Comparison of ENCODE assay signal across 17 cellular contexts in the genomic region with DNA sequence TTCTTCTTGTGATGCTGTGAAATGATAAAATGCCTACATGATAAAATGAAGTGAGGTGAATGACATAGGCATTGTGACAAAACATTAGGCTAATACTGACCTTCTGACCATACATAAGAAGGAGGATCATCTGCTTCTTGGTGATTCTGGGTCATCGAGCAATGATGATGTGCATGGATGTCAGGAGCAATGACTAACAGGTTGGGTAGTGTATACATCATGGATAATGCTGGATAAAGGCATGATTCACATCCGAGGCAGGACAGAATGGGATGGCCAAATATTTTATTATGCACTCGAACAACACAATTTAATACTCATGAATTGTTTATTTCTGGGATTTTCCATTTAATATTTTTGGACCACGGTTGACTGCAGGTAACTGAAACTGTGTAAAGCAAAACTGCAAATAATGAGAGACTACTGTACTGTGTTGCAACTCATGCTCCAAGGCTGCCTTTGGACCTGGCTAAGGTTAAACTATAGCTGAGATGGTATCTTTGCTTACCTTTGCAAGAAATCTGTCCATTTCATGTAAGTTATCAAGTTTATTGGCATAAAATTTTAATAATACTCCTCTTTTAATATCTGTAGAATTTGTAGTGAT. TPM values are rescaled to one million over a fixed set of nuclear protein-coding genes. Genes with fewer than 3 reads are reported as not detected.
DNase-seq lines count a peak whose midpoint lies in the region; ATAC-seq, FAIRE-seq and TF ChIP-seq lines count a peak whose summit lies in the region.
"Had no signal": no experiment of that assay in that cellular context is flagged by ENCODE, and none has a peak within 500 bp of the region (broad histone marks: within the 10 kb centered on the region; RNA-seq: fewer than 3 reads in every experiment).

No MANE protein-coding gene starts in this region.

- H3K4me3 Mint-ChIP-seq in astrocyte (ENCODE audit: unreplicated experiment), result no peak overlapping the region
- H3K4me3 Mint-ChIP-seq: CD4-positive, alpha-beta memory T cell had no signal

- no peak overlapping the region for H3K4me3 ChIP-seq in astrocyte (ENCODE audit: insufficient read depth, low read depth, low read length)
- H3K4me3 ChIP-seq: PC-9 had no signal

- H3K9me3 Mint-ChIP-seq in astrocyte (ENCODE audit: unreplicated experiment), result no peaks in the 10 kb centered on the region

- no peaks in the 10 kb centered on the region for H3K4me1 ChIP-seq in astrocyte (ENCODE audit: insufficient read depth, low read length)
- H3K4me1 ChIP-seq: BE2C had no signal

- H3K27me3 Mint-ChIP-seq in astrocyte (ENCODE audit: low read depth, unreplicated experiment), result no peaks in the 10 kb centered on the region

- no peaks in the 10 kb centered on the region for H3K36me3 ChIP-seq in astrocyte (ENCODE audit: insufficient read depth, low read length)
- H3K36me3 ChIP-seq: BE2C had no signal

- H3K27ac Mint-ChIP-seq in astrocyte (ENCODE audit: unreplicated experiment), result no peak overlapping the region
- H3K27ac Mint-ChIP-seq: CD4-positive, alpha-beta memory T cell had no signal

- H4K20me1 ChIP-seq in astrocyte (ENCODE audit: insufficient read depth, low read length), result no peaks in the 10 kb centered on the region

- no peaks in the 10 kb centered on the region for H3K36me3 Mint-ChIP-seq in astrocyte (ENCODE audit: low read depth, unreplicated experiment)
- H3K36me3 Mint-ChIP-seq: CD4-positive, alpha-beta memory T cell had no signal

- no peaks in the 10 kb centered on the region for H3K4me1 Mint-ChIP-seq in astrocyte (ENCODE audit: low read depth, unreplicated experiment)
- H3K4me1 Mint-ChIP-seq: CD4-positive, alpha-beta memory T cell had no signal

- no peaks in the 10 kb centered on the region for H3K79me2 ChIP-seq in astrocyte (ENCODE audit: insufficient read depth, low read length)

- H3K27me3 ChIP-seq in astrocyte (ENCODE audit: insufficient read depth, low read length), result no peaks in the 10 kb centered on the region

- TF ChIP-seq CTCF in astrocyte (IDR thresholded peaks at IDR 0.05; ENCODE audit: insufficient read depth, low read depth, low read length), result no peak

- H3K27ac ChIP-seq in astrocyte (ENCODE audit: low read depth, low read length), result no peak overlapping the region
- H3K27ac ChIP-seq: PC-9 had no signal

- FAIRE-seq in astrocyte (lab: Jason Lieb, UNC), result no peak
- FAIRE-seq: H1 had no signal

- no peak overlapping the region for H3K4me2 ChIP-seq in astrocyte (ENCODE audit: low read length)
- H3K4me2 ChIP-seq: PC-9 had no signal

- ATAC-seq in HG03565 (IDR thresholded peaks at IDR 0.05; ENCODE audit: unreplicated experiment), result no peak

- H3K9ac ChIP-seq in astrocyte (ENCODE audit: low read length), result no peak overlapping the region

- DNase-seq in Daoy (ENCODE audit: low read depth) (peak; percentile 60), HPDE6-E6E7 (ENCODE audit: extremely low spot score) (peak; percentile 42), astrocyte (ENCODE audit: low read depth) (peak; percentile 6), hepatic stellate cell (ENCODE audit: low spot score) (peak; percentile 26), hypothalamus (lab: John Stamatoyannopoulos, UW) (no peak), middle frontal gyrus (ENCODE audit: extremely low spot score, low spot score) (no peak)
- DNase-seq: BE2C; CD4-positive, alpha-beta memory T cell; DMS79 treated with DMSO at 0.1 percent for 48 hours; KBM-7; NCI-H1092 treated with DMSO at 0.1 percent for 48 hours; NCI-H1694 treated with DMSO at 0.1 percent for 48 hours; NCI-H69; PC-9; Right ventricle myocardium superior had no signal

- H3K9me3 ChIP-seq in astrocyte (ENCODE audit: insufficient read depth, low read depth, low read length), result no peaks in the 10 kb centered on the region
- H3K9me3 ChIP-seq: BE2C had no signal

- no peak overlapping the region for H2AFZ ChIP-seq in astrocyte (ENCODE audit: low read depth, low read length)
- H2AFZ ChIP-seq: PC-9 had no signal

RNA-seq across cellular contexts. Expression of gene SLC25A21, which starts 7.6 kb away (rescaled TPM):
- total RNA-seq in Daoy (2014; rRNA removed; shearing (Covaris generic)), result 37.0 and 105 TPM in 2 replicates
- 1.5 and 2.8 TPM in 2 replicates for total RNA-seq in astrocyte
- total RNA-seq: CD4-positive, alpha-beta memory T cell had no signal

RNA-seq across cellular contexts. Expression of gene MIPOL1, which starts 17.7 kb away (rescaled TPM):
- 16.0 and 28.0 TPM in 2 replicates for total RNA-seq in Daoy (2014; rRNA removed; shearing (Covaris generic))
- 11.9 and 15.7 TPM in 2 replicates for total RNA-seq in astrocyte

Comparison
In these comparisons a context has a peak if more than half of its experiments do, and no peak if none do; other contexts are left out.
1. DNase-seq: peak in Daoy (single experiment), HPDE6-E6E7 (single experiment), astrocyte (single experiment) and hepatic stellate cell (single experiment); none in hypothalamus (0 of 51) and middle frontal gyrus (single experiment).
2. RNA of gene SLC25A21, which starts 7.6 kb away (total RNA-seq): 37.0 to 105 TPM in Daoy; 1.5 to 2.8 TPM in astrocyte; every median in the first group is over 10 times any median in the second.